In genomic region chr14:90985601-90986242, GRCh38 we compare ENCODE assay signal across 18 cellular contexts.
DNase-seq lines count a peak whose midpoint lies in the region; ATAC-seq, FAIRE-seq and TF ChIP-seq lines count a peak whose summit lies in the region.
"Had no signal": no experiment of that assay in that cellular context is flagged by ENCODE, and none has a peak within 500 bp of the region (broad histone marks: within the 10 kb centered on the region; RNA-seq: fewer than 3 reads in every experiment).

No MANE protein-coding gene starts in this region.

- H3K27me3 ChIP-seq in DOHH2 (ENCODE audit: control insufficient read depth, low read length) (no peaks in the 10 kb centered on the region), testis (no peaks in the 10 kb centered on the region)
- H3K27me3 ChIP-seq: dorsolateral prefrontal cortex, MG63, spleen, tibial nerve had no signal

- H3K9me3 ChIP-seq in DOHH2 (ENCODE audit: control insufficient read depth, insufficient read depth, low read length) (no peaks in the 10 kb centered on the region), testis (no peaks in the 10 kb centered on the region)
- H3K9me3 ChIP-seq: A549, MG63, spleen, tibial nerve had no signal

- peak; percentile 87 for FAIRE-seq in GM19239 (lab: Jason Lieb, UNC)
- FAIRE-seq: A549, astrocyte had no signal

- peak overlapping the region; percentile 29 for H3K4me2 ChIP-seq in DOHH2 (ENCODE audit: low read length)
- H3K4me2 ChIP-seq: A549 had no signal

- ATAC-seq in HG02623 (IDR thresholded peaks at IDR 0.05; ENCODE audit: unreplicated experiment) (peak; percentile 66), HG03442 (IDR thresholded peaks at IDR 0.05; ENCODE audit: unreplicated experiment) (peak; percentile 79), GM19463 (IDR thresholded peaks at IDR 0.05; ENCODE audit: unreplicated experiment) (no peak)
- ATAC-seq: A549 had no signal

- peak; percentile 14 for DNase-seq in GM19239 (ENCODE audit: insufficient read length, low spot score)
- DNase-seq in testis, result no peak
- no peak for DNase-seq in AG08396 (ENCODE audit: low spot score)
- no peak for DNase-seq in head of caudate nucleus
- DNase-seq: activated CD4-positive, alpha-beta T cell treated with anti-CD3 and anti-CD28 coated beads for 1 hour; DMS 273 treated with DMSO at 0.1 percent for 48 hours; dorsolateral prefrontal cortex; MG63; NCI-H2171 treated with DMSO at 0.1 percent for 48 hours; spleen; SW 1271 had no signal

- no peak overlapping the region for H3K4me3 ChIP-seq in DOHH2 (ENCODE audit: low read length)
- H3K4me3 ChIP-seq in testis, result no peak overlapping the region
- H3K4me3 ChIP-seq: A549, dorsolateral prefrontal cortex, MG63, spleen, tibial nerve had no signal

- no peaks in the 10 kb centered on the region for H3K9me2 ChIP-seq in DOHH2 (replicated peaks; ENCODE audit: control insufficient read depth, low read length)

- no peak for TF ChIP-seq POLR2A in testis (IDR thresholded peaks at IDR 0.05)

- no peaks in the 10 kb centered on the region for H3K36me3 ChIP-seq in DOHH2 (ENCODE audit: control insufficient read depth, low read length)
- no peaks in the 10 kb centered on the region for H3K36me3 ChIP-seq in testis (ENCODE audit: low read depth, missing control alignments)
- H3K36me3 ChIP-seq: MG63, spleen, tibial nerve had no signal

- H3K4me1 ChIP-seq in DOHH2 (ENCODE audit: control insufficient read depth, low read length), result peaks cover 16% of the 10 kb centered on the region
- no peaks in the 10 kb centered on the region for H3K4me1 ChIP-seq in testis
- H3K4me1 ChIP-seq: A549, tibial nerve had no signal

- no peaks in the 10 kb centered on the region for H3F3A ChIP-seq in DOHH2 (ENCODE audit: control insufficient read depth, insufficient read depth)

- WGBS in testis, 2 donors, result 51 to 55% methylated on average over 1 of the region's 1 CpG

- no peaks in the 10 kb centered on the region for H3K79me2 ChIP-seq in DOHH2 (ENCODE audit: control insufficient read depth, low read length)

- intact Hi-C loops in testis (cut with DNase I; ENCODE audit: low total_unique reads), result no loop called here
- intact Hi-C loops in head of caudate nucleus (cut with DNase I), result no loop called here

- H3K27ac ChIP-seq in DOHH2 (ENCODE audit: low read depth, low read length) (no peak overlapping the region), testis (no peak overlapping the region)
- H3K27ac ChIP-seq: A549, dorsolateral prefrontal cortex, tibial nerve had no signal

- no peak for TF ChIP-seq CTCF in DOHH2 (IDR thresholded peaks at IDR 0.05; ENCODE audit: low read depth, low read length, poor library complexity, severe bottlenecking)
- TF ChIP-seq CTCF in testis (IDR thresholded peaks at IDR 0.05), result no peak

- H4K20me1 ChIP-seq in DOHH2 (ENCODE audit: control insufficient read depth, insufficient read depth, low read depth, low read length), result no peaks in the 10 kb centered on the region
